9 cellular contexts compared by ENCODE assay signal in the genomic region with DNA sequence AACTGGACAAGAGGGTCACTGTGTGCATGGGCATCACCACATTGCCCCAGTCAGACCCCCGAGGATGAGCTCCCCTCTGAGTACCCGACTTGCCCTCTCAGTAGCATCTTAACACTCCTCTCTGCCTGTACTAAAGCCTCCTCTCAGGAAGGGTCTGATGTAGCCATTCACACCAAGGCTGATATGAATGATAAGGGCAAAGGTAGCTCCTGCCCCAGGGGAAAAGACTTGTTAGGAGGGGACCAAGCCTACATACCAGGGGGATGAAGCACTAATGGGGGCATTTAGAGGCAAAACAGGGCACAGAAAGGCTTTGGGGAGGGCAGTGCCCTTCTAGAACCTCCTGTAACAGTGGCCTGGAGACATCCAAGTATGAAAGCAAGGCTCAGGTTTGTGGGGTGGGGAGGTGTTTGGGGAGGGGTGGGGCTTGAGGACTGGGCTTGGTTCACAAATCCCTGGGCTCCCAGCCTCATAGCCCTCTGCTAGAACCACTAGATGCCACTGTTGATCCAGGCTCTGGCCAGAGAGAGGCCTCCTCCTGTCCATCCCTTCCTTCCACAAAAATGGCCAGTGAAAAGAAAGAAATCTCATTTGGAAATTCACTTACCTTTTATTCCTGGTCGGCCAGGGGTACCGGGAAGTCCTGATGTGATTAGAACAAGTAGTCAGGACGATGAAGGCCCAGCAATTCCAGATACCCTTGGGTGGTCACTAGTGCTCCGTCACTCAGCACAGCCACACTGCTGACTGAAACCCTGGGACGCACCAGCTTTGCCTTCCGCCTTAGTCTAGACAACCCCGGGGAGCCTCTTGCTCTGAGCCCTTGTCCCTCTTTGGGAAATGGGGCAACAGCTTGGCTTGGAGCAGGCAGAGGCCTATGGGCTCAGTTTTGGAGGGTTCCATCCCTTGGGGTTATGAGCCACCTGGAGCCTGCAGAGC. TPM values are rescaled to one million over a fixed set of nuclear protein-coding genes. Genes with fewer than 3 reads are reported as not detected.
A peak's percentile ranks its signal among the peaks of the same experiment; 100 is the strongest.
DNase-seq lines count a peak whose midpoint lies in the region; ATAC-seq and TF ChIP-seq lines count a peak whose summit lies in the region.
"Had no signal": no experiment of that assay in that cellular context is flagged by ENCODE, and none has a peak within 500 bp of the region (broad histone marks: within the 10 kb centered on the region; RNA-seq: fewer than 3 reads in every experiment).

No MANE protein-coding gene starts in this region.

- H3K4me3 Mint-ChIP-seq in natural killer cell treated with Interleukin-12 subunit alpha and Interleukin-12 subunit beta and Interleukin-15 and Interleukin-18, amount 100 ng/mL, for 72 hours, result no peak overlapping the region

- ATAC-seq in GM21528 (IDR thresholded peaks at IDR 0.05; ENCODE audit: low FRiP score, unreplicated experiment), result no peak
- no peak for ATAC-seq in natural killer cell treated with Interleukin-12 subunit alpha and Interleukin-12 subunit beta and Interleukin-15 and Interleukin-18, amount 100 ng/mL, for 72 hours

- no peaks in the 10 kb centered on the region for H3K9me3 Mint-ChIP-seq in natural killer cell treated with Interleukin-12 subunit alpha and Interleukin-12 subunit beta and Interleukin-15 and Interleukin-18, amount 100 ng/mL, for 72 hours

- H3K36me3 Mint-ChIP-seq in natural killer cell treated with Interleukin-12 subunit alpha and Interleukin-12 subunit beta and Interleukin-15 and Interleukin-18, amount 100 ng/mL, for 72 hours, result no peaks in the 10 kb centered on the region

- peak; percentile 16 to 69 (median 58) for TF ChIP-seq CTCF in thyroid gland (IDR thresholded peaks at IDR 0.05)

- H3K4me1 Mint-ChIP-seq in natural killer cell treated with Interleukin-12 subunit alpha and Interleukin-12 subunit beta and Interleukin-15 and Interleukin-18, amount 100 ng/mL, for 72 hours (ENCODE audit: low read depth in 2 of 2), result no peaks in the 10 kb centered on the region

- in situ Hi-C loops in KBM-7 (cut with MboI; ENCODE audit: low pct_unique_long_range_greater_than_20kb, low sequenced_read_pairs), result no loop called here

- H3K27me3 ChIP-seq in thyroid gland, result no peaks in the 10 kb centered on the region
- H3K27me3 ChIP-seq: BLaER1 had no signal

- peaks cover 0 to 9% of the 10 kb centered on the region in 2 donors for H3K4me1 ChIP-seq in thyroid gland

- intact Hi-C loops in thyroid gland (cut with DNase I), result loop anchor here (5.0 kb wide), 2 partner anchors 82 to 167 kb away; no protein-coding TSS in a partner anchor

- WGBS in thyroid gland, 2 donors, result 61 to 77% methylated on average over 9 of the region's 9 CpGs

- TF ChIP-seq POLR2A in thyroid gland (IDR thresholded peaks at IDR 0.05), result no peak

- no peak overlapping the region for H3K27ac Mint-ChIP-seq in natural killer cell treated with Interleukin-12 subunit alpha and Interleukin-12 subunit beta and Interleukin-15 and Interleukin-18, amount 100 ng/mL, for 72 hours

- H3K9me3 ChIP-seq in thyroid gland, result no peaks in the 10 kb centered on the region
- H3K9me3 ChIP-seq: BLaER1 had no signal

- no peaks in the 10 kb centered on the region for H3K36me3 ChIP-seq in thyroid gland
- H3K36me3 ChIP-seq: BLaER1 had no signal

- DNase-seq in NCI-H1105 treated with DMSO at 0.1 percent for 48 hours (lab: John Stamatoyannopoulos, UW) (peak; percentile 1), NCI-H1105 (lab: John Stamatoyannopoulos, UW) (no peak), KBM-7 (peak; percentile 25), astrocyte of the hippocampus (ENCODE audit: low read depth, low spot score) (peak; percentile 86), inferior parietal cortex (ENCODE audit: extremely low spot score) (peak; percentile 76), thyroid gland (peak; percentile 59 to 69)
- no peak for DNase-seq in natural killer cell treated with Interleukin-12 subunit alpha and Interleukin-12 subunit beta and Interleukin-15 and Interleukin-18, amount 100 ng/mL, for 72 hours (ENCODE audit: low spot score)

- no peak overlapping the region for H3K27ac ChIP-seq in thyroid gland
- H3K27ac ChIP-seq: BLaER1 had no signal

- no peak overlapping the region for H3K4me3 ChIP-seq in thyroid gland (replicated peaks in 1 of 3)
- H3K4me3 ChIP-seq: BLaER1 had no signal

- peaks cover 0 to 3% of the 10 kb centered on the region in 2 donors for H3K27me3 Mint-ChIP-seq in natural killer cell treated with Interleukin-12 subunit alpha and Interleukin-12 subunit beta and Interleukin-15 and Interleukin-18, amount 100 ng/mL, for 72 hours

RNA-seq across cellular contexts. Expression of a gene that starts 40.3 kb away (rescaled TPM):
- total RNA-seq in thyroid gland, result 10 to 100 TPM in 1 of 4 donors, 1 to 10 TPM in 2, under 1 TPM in 1; 0.49 to 10.2 (median 2.3) TPM
- total RNA-seq in natural killer cell treated with Interleukin-12 subunit alpha and Interleukin-12 subunit beta and Interleukin-15 and Interleukin-18, amount 100 ng/mL, for 72 hours, result not detected

Comparison
In these comparisons a context has a peak if more than half of its experiments do, and no peak if none do; other contexts are left out.
1. DNase-seq: peak in NCI-H1105 treated with DMSO at 0.1 percent for 48 hours (single experiment), KBM-7 (single experiment), astrocyte of the hippocampus (single experiment), inferior parietal cortex (single experiment) and thyroid gland (2 of 2); none in NCI-H1105 (single experiment) and natural killer cell treated with Interleukin-12 subunit alpha and Interleukin-12 subunit beta and Interleukin-15 and Interleukin-18, amount 100 ng/mL, for 72 hours (single experiment).